ENCODE assay signal across 19 cellular contexts in genomic region chr2:173713904-173714555, GRCh38.
DNase-seq lines count a peak whose midpoint lies in the region; ATAC-seq and TF ChIP-seq lines count a peak whose summit lies in the region.
"Had no signal": no experiment of that assay in that cellular context is flagged by ENCODE, and none has a peak within 500 bp of the region (broad histone marks: within the 10 kb centered on the region; RNA-seq: fewer than 3 reads in every experiment).

No MANE protein-coding gene starts in this region.

- H3K4me1 Mint-ChIP-seq in glutamatergic neuron (ENCODE audit: low read depth, unreplicated experiment), result peaks cover 17% of the 10 kb centered on the region
- no peaks in the 10 kb centered on the region for H3K4me1 Mint-ChIP-seq in activated naive CD8-positive, alpha-beta T cell treated with anti-CD3 and anti-CD28 coated beads, Interleukin-2, amount 50 U/mL, for 24 hours
- H3K4me1 Mint-ChIP-seq: CD4-positive, CD25-positive, alpha-beta regulatory T cell; GM23338; H9 had no signal

- no peak for TF ChIP-seq CTCF in glutamatergic neuron (IDR thresholded peaks at IDR 0.05; ENCODE audit: partially characterized antibody, unreplicated experiment)

- H3K27ac Mint-ChIP-seq in glutamatergic neuron (ENCODE audit: unreplicated experiment), result peak overlapping the region; percentile 79
- H3K27ac Mint-ChIP-seq in activated naive CD8-positive, alpha-beta T cell treated with anti-CD3 and anti-CD28 coated beads, Interleukin-2, amount 50 U/mL, for 24 hours, result no peak overlapping the region
- H3K27ac Mint-ChIP-seq: CD4-positive, CD25-positive, alpha-beta regulatory T cell; GM23338; H9; T-helper 1 cell treated with Interleukin-12 subunit alpha and Interleukin-12 subunit beta and Interleukin-4 antibody, amounts not matched to agents 30 μg/mL and 1 μg/mL, for 36 hours had no signal

- ATAC-seq in activated naive CD8-positive, alpha-beta T cell treated with anti-CD3 and anti-CD28 coated beads, Interleukin-2, amount 50 U/mL, for 24 hours, result no peak
- ATAC-seq in HG03097 (IDR thresholded peaks at IDR 0.05; ENCODE audit: low FRiP score, unreplicated experiment), result no peak
- ATAC-seq in HG03139 (IDR thresholded peaks at IDR 0.05; ENCODE audit: unreplicated experiment), result no peak
- ATAC-seq: GM23338 had no signal

- no peaks in the 10 kb centered on the region for H3K36me3 Mint-ChIP-seq in glutamatergic neuron (ENCODE audit: unreplicated experiment)
- H3K36me3 Mint-ChIP-seq in activated naive CD8-positive, alpha-beta T cell treated with anti-CD3 and anti-CD28 coated beads, Interleukin-2, amount 50 U/mL, for 24 hours (ENCODE audit: low read depth), result no peaks in the 10 kb centered on the region
- H3K36me3 Mint-ChIP-seq: CD4-positive, CD25-positive, alpha-beta regulatory T cell had no signal

- peaks cover 8% of the 10 kb centered on the region for H3K9me3 Mint-ChIP-seq in glutamatergic neuron (ENCODE audit: unreplicated experiment)
- no peaks in the 10 kb centered on the region for H3K9me3 Mint-ChIP-seq in activated naive CD8-positive, alpha-beta T cell treated with anti-CD3 and anti-CD28 coated beads, Interleukin-2, amount 50 U/mL, for 24 hours
- H3K9me3 Mint-ChIP-seq: GM23338; H9; T-helper 1 cell treated with Interleukin-12 subunit alpha and Interleukin-12 subunit beta and Interleukin-4 antibody, amounts not matched to agents 30 μg/mL and 1 μg/mL, for 36 hours had no signal

- H3K4me3 Mint-ChIP-seq in glutamatergic neuron (ENCODE audit: unreplicated experiment), result peak overlapping the region; percentile 1
- H3K4me3 Mint-ChIP-seq in activated naive CD8-positive, alpha-beta T cell treated with anti-CD3 and anti-CD28 coated beads, Interleukin-2, amount 50 U/mL, for 24 hours, result no peak overlapping the region
- H3K4me3 Mint-ChIP-seq: CD4-positive, CD25-positive, alpha-beta regulatory T cell; GM23338; H9; T-helper 1 cell treated with Interleukin-12 subunit alpha and Interleukin-12 subunit beta and Interleukin-4 antibody, amounts not matched to agents 30 μg/mL and 1 μg/mL, for 36 hours had no signal

- DNase-seq in DMS 273 (lab: John Stamatoyannopoulos, UW; ENCODE audit: unreplicated experiment), result peak; percentile 74
- peak; percentile 64 for DNase-seq in NCI-H1694 (lab: John Stamatoyannopoulos, UW)
- DNase-seq in NCI-H524 treated with DMSO at 0.1 percent for 48 hours (lab: John Stamatoyannopoulos, UW), result peak; percentile 15
- DNase-seq in glutamatergic neuron, result peak; percentile 35
- no peak for DNase-seq in activated naive CD8-positive, alpha-beta T cell treated with anti-CD3 and anti-CD28 coated beads, Interleukin-2, amount 50 U/mL, for 24 hours
- DNase-seq: CD4-positive, CD25-positive, alpha-beta regulatory T cell; DND-41; H9; KBM-7; NCI-H1105 treated with DMSO at 0.1 percent for 48 hours; NCI-H146; NCI-H2029 treated with DMSO at 0.1 percent for 48 hours; NCI-H226; Peyer's patch; SHP77 treated with DMSO at 0.1 percent for 48 hours had no signal

- peaks cover 3% of the 10 kb centered on the region for H3K27me3 Mint-ChIP-seq in glutamatergic neuron (ENCODE audit: unreplicated experiment)
- H3K27me3 Mint-ChIP-seq in activated naive CD8-positive, alpha-beta T cell treated with anti-CD3 and anti-CD28 coated beads, Interleukin-2, amount 50 U/mL, for 24 hours, result peaks cover 10% of the 10 kb centered on the region
